Comparison of ENCODE assay signal across 8 cellular contexts in the genomic region with DNA sequence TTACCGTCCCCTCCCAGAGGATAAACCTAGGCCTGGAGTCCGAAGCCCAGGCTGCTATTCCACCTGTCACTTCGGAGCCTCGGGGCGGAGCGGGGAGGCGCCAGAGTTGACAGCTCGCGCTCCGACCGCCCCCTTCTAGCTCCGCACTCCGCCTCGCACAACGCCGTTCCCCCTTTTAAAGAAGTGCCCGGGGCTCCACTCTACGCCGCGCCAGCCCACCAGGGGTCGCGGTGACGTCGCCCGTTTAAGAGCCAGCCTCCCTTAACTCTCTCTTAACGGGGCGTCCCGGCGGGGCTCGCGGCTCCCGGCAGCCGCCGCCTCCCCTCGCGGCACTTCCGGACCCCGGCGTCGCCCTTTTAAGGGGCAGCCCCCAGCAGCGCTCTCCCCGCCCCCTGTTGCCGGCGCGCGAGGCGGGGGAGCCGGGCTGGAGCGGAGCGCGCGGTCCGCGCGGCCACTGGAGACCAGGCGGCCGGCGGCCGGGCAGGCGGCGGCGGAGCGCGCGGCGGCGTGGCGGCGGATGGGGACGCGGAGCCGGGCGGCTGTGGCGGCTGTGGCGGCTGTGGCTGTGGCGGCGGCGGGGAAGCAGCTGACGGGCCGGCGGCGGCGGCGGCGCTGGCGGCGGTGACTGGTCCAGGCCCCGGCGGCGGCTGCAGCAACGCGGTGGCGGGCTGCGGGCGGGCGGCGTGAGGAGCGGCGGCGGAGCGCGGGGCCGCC. TPM values are rescaled to one million over a fixed set of nuclear protein-coding genes. Genes with fewer than 3 reads are reported as not detected.
DNase-seq lines count a peak whose midpoint lies in the region; ATAC-seq and TF ChIP-seq lines count a peak whose summit lies in the region.

A gene (plus strand): TSS at position 454 of the 714 bp plus-strand sequence. CDS start 364 bp downstream, outside the sequence.

- H3K4me1 Mint-ChIP-seq in activated CD4-positive, alpha-beta T cell treated with anti-CD3 and anti-CD28 coated beads, Interleukin-2, amount 10 ng/mL, durations not matched to agents 7 days and 5 days, result peaks cover 29% of the 10 kb centered on the region

- no peaks in the 10 kb centered on the region for H3K9me3 ChIP-seq in left lung

- peak; percentile 90 for ATAC-seq in GM19324 (IDR thresholded peaks at IDR 0.05; ENCODE audit: low FRiP score, unreplicated experiment)
- peak; percentile 76 for ATAC-seq in HG03469 (IDR thresholded peaks at IDR 0.05; ENCODE audit: unreplicated experiment)
- peak; percentile 93 for ATAC-seq in left lung

- peaks cover 0 to 8% of the 10 kb centered on the region in 2 donors for H3K36me3 ChIP-seq in left lung

- DNase-seq in C1 segment of cervical spinal cord (lab: John Stamatoyannopoulos, UW) (peak; percentile 20 to 85 (median 74)), NCI-H69 (lab: John Stamatoyannopoulos, UW) (peak; percentile 98), dedifferentiated amniotic fluid mesenchymal stem cell (ENCODE audit: extremely low spot score) (peak; percentile 63), left lung (peak; percentile 91 to 96)
- peak; percentile 90 for DNase-seq in activated CD4-positive, alpha-beta T cell treated with anti-CD3 and anti-CD28 coated beads, Interleukin-2, amount 10 ng/mL, durations not matched to agents 7 days and 5 days
- DNase-seq in stimulated activated CD4-positive, alpha-beta T cell treated with anti-CD3 and anti-CD28 coated beads, Interleukin-2, amount 100 ng/mL, for 48 hours, result peak; percentile 74 to 79

- POLR2A ChIA-PET in activated CD4-positive, alpha-beta T cell treated with anti-CD3 and anti-CD28 coated beads, Interleukin-2, amount 10 ng/mL, durations not matched to agents 7 days and 5 days (lab: Charles Lee), result interaction anchor here (0.6 to 1.0 kb wide), 4 partner anchors 11 to 266 kb away, joined by 3 to 6 read pairs (median 4); a partner anchor contains a TSS

- H3K4me3 ChIP-seq in left lung, result peak within 1 kb of the TSS; percentile 67 to 86

- intact Hi-C loops in left lung (cut with DNase I), result no loop called here

- H3K36me3 Mint-ChIP-seq in activated CD4-positive, alpha-beta T cell treated with anti-CD3 and anti-CD28 coated beads, Interleukin-2, amount 10 ng/mL, durations not matched to agents 7 days and 5 days (ENCODE audit: low read depth), result peaks cover 5% of the 10 kb centered on the region

- peak within 1 kb of the TSS; percentile 77 to 80 for H3K27ac ChIP-seq in left lung

- H3K4me3 Mint-ChIP-seq in activated CD4-positive, alpha-beta T cell treated with anti-CD3 and anti-CD28 coated beads, Interleukin-2, amount 10 ng/mL, durations not matched to agents 7 days and 5 days, result peak within 1 kb of the TSS; percentile 70

- CTCF ChIA-PET in activated CD4-positive, alpha-beta T cell treated with anti-CD3 and anti-CD28 coated beads, Interleukin-2, amount 10 ng/mL, durations not matched to agents 7 days and 5 days (lab: Charles Lee), result interaction anchor here (0.6 to 8.2 kb wide), 8 partner anchors 9 to 561 kb away, joined by 3 to 93 read pairs (median 6); a partner anchor contains a TSS

- no peaks in the 10 kb centered on the region for H3K27me3 ChIP-seq in left lung

- peaks cover 15 to 58% of the 10 kb centered on the region in 2 donors for H3K4me1 ChIP-seq in left lung

- peaks cover 12% of the 10 kb centered on the region for H3K27me3 Mint-ChIP-seq in activated CD4-positive, alpha-beta T cell treated with anti-CD3 and anti-CD28 coated beads, Interleukin-2, amount 10 ng/mL, durations not matched to agents 7 days and 5 days

- H3K9me3 Mint-ChIP-seq in activated CD4-positive, alpha-beta T cell treated with anti-CD3 and anti-CD28 coated beads, Interleukin-2, amount 10 ng/mL, durations not matched to agents 7 days and 5 days, result no peaks in the 10 kb centered on the region

- no peak within 1 kb of the TSS for H3K27ac Mint-ChIP-seq in activated CD4-positive, alpha-beta T cell treated with anti-CD3 and anti-CD28 coated beads, Interleukin-2, amount 10 ng/mL, durations not matched to agents 7 days and 5 days

- peak; percentile 37 to 83 for TF ChIP-seq CTCF in left lung (IDR thresholded peaks at IDR 0.05)

RNA-seq across cellular contexts. Expression of the gene that starts here (rescaled TPM):
- 1 to 10 TPM; 6.6 to 8.5 TPM for total RNA-seq in activated CD4-positive, alpha-beta T cell treated with anti-CD3 and anti-CD28 coated beads, Interleukin-2, amount 10 ng/mL, durations not matched to agents 7 days and 5 days
- 10 to 100 TPM; 27.1 to 37.1 TPM for total RNA-seq in left lung

Comparison
In these comparisons a context has a peak if more than half of its experiments do, and no peak if none do; other contexts are left out.
1. Peak in every context shown above with its lines: DNase-seq, ATAC-seq, H3K4me3 ChIP-seq and H3K27ac ChIP-seq.